In the genomic region with DNA sequence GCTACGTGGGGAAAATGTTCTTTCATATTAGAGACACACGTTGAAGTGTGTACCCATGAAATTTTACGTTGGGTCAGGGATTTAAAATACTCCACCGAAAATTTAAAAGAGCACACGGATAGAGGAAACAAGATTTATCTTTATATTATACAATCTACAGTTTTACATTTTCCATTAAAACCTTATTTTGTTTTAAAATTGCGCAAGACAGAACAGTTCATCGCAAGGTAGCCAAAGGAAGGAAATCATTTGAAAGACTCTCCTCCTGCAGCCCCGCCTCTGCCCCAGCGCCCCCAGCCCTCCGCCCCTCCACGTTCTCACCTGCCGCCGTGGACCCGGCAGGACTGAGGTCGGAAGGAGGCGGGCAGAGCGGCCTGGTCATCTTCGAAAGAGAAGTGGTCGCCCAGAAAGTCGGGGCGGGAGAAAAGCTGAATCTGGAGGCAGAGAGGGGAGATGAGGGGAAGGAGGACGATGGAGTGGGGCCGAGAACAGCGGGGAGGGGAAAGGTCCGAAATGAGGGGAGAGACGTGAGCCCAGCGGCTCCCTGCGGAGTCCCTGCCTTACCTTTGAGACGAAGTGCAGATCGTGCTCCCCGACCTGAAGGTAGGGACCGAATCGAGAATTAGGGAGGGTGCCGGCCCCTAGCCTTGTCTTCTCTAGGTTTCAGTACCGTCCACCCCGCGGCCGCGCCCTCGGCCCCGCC, we compare ENCODE assay signal across 7 cellular contexts. TPM values are rescaled to one million over a fixed set of nuclear protein-coding genes. Genes with fewer than 3 reads are reported as not detected.
A peak's percentile ranks its signal among the peaks of the same experiment; 100 is the strongest.
DNase-seq lines count a peak whose midpoint lies in the region; ATAC-seq and TF ChIP-seq lines count a peak whose summit lies in the region.

No MANE protein-coding gene starts in this region.

- no peak overlapping the region for H3K4ac ChIP-seq in trophoblast cell (ENCODE audit: low read depth, low read length)

- peak in 1 of 4 donors; percentile 7 for TF ChIP-seq POLR2A in esophagus squamous epithelium (IDR thresholded peaks at IDR 0.05)

- peak; percentile 51 for ATAC-seq in GM23338
- ATAC-seq in HG03025 (IDR thresholded peaks at IDR 0.05; ENCODE audit: low FRiP score, unreplicated experiment): no peak

- H3K9me2 ChIP-seq in GM23338 (ENCODE audit: insufficient read depth): no peaks in the 10 kb centered on the region

- H3K27ac Mint-ChIP-seq in GM23338: peak overlapping the region; percentile 83

- H3K4me1 ChIP-seq in GM23338 (ENCODE audit: insufficient read depth): peaks cover 16% of the 10 kb centered on the region
- H3K4me1 ChIP-seq in OCI-LY3 (ENCODE audit: low read length): peaks cover 3% of the 10 kb centered on the region; the same call in 1 of the 2 replicates
- H3K4me1 ChIP-seq in esophagus squamous epithelium: peaks cover 3 to 26% (median 5%) of the 10 kb centered on the region in 3 donors
- peaks cover 9 to 10% of the 10 kb centered on the region in 2 experiments for H3K4me1 ChIP-seq in trophoblast cell (ENCODE audit: control insufficient read depth in 1 of 2, insufficient read depth in 2 of 2, low read length in 2 of 2)

- H3K9me3 ChIP-seq in OCI-LY3 (ENCODE audit: insufficient read depth, low read length) (no peaks in the 10 kb centered on the region), esophagus squamous epithelium (no peaks in the 10 kb centered on the region), trophoblast cell (ENCODE audit: insufficient read depth, low read depth, low read length) (no peaks in the 10 kb centered on the region)

- H3K4me1 Mint-ChIP-seq in GM23338: peaks cover 33% of the 10 kb centered on the region

- H2AFZ ChIP-seq in GM23338 (peak overlapping the region; percentile 90), OCI-LY3 (ENCODE audit: low read depth, low read length) (peak overlapping the region; percentile 47; the same call in 1 of the 2 replicates), trophoblast cell (ENCODE audit: insufficient read depth, low read length, poor library complexity) (no peak overlapping the region)

- 2 to 4% methylated on average over 19 to 32 of the region's 41 CpGs for WGBS in esophagus squamous epithelium, 2 donors
- no CpG with 5 or more reads among the region's 41 CpGs for WGBS in trophoblast cell (ENCODE audit: extremely low coverage, insufficient coverage, insufficient read length)

- H4K91ac ChIP-seq in trophoblast cell (ENCODE audit: low read depth, low read length): no peak overlapping the region

- H3K4me2 ChIP-seq in GM23338 (peak overlapping the region; percentile 82), OCI-LY3 (ENCODE audit: low read length) (peak overlapping the region; percentile 96), trophoblast cell (ENCODE audit: low read length) (peak overlapping the region; percentile 84)

- DNase-seq in GM23338 (ENCODE audit: low spot score) (peak; percentile 59), esophagus squamous epithelium (lab: John Stamatoyannopoulos, UW) (no peak), trophoblast cell (no peak), KG1 (lab: John Stamatoyannopoulos, UW) (no peak)
- no peak for DNase-seq in stimulated activated naive CD4-positive, alpha-beta T cell treated with Interleukin-2 at 50 U/mL for 16 hours (lab: John Stamatoyannopoulos, UW)

- no peak overlapping the region for H4K12ac ChIP-seq in trophoblast cell (ENCODE audit: low read depth, low read length)

- intact Hi-C loops in esophagus squamous epithelium (cut with DNase I): no loop called here

- peak overlapping the region; percentile 83 for H3K4me3 ChIP-seq in GM23338
- peak overlapping the region; percentile 78 for H3K4me3 ChIP-seq in OCI-LY3 (ENCODE audit: low read length)
- peak overlapping the region; percentile 30 to 73 (median 53) for H3K4me3 ChIP-seq in esophagus squamous epithelium
- H3K4me3 ChIP-seq in trophoblast cell (ENCODE audit: low read depth, low read length): peak overlapping the region; percentile 66

- H3K79me2 ChIP-seq in GM23338 (replicated peaks; ENCODE audit: insufficient read depth): peaks cover 7% of the 10 kb centered on the region; the same call in 1 of the 2 replicates
- H3K79me2 ChIP-seq in OCI-LY3 (ENCODE audit: low read length): no peaks in the 10 kb centered on the region
- no peaks in the 10 kb centered on the region for H3K79me2 ChIP-seq in trophoblast cell (ENCODE audit: control insufficient read depth, insufficient read depth, low read length, poor library complexity)

- 0 out of 2 replicates have a peak, but pooled peaks cover 3% of the 10 kb centered on the region for H3K27me3 ChIP-seq in GM23338 (ENCODE audit: insufficient read depth)
- H3K27me3 ChIP-seq in OCI-LY3 (ENCODE audit: low read depth, low read length): no peaks in the 10 kb centered on the region
- peaks cover 0 to 52% (median 0%) of the 10 kb centered on the region in 4 donors for H3K27me3 ChIP-seq in esophagus squamous epithelium
- H3K27me3 ChIP-seq in trophoblast cell (ENCODE audit: insufficient read depth, low read length): no peaks in the 10 kb centered on the region

- H2AK5ac ChIP-seq in trophoblast cell (ENCODE audit: low read length): no peak overlapping the region

- H2BK5ac ChIP-seq in trophoblast cell (ENCODE audit: low read depth, low read length, poor library complexity): no peak overlapping the region

- no peaks in the 10 kb centered on the region for H3K79me1 ChIP-seq in trophoblast cell (ENCODE audit: low read length)

- no peaks in the 10 kb centered on the region; the same call in 1 of the 2 replicates for H4K20me1 ChIP-seq in GM23338 (replicated peaks; ENCODE audit: insufficient read depth)
- no peaks in the 10 kb centered on the region for H4K20me1 ChIP-seq in OCI-LY3 (ENCODE audit: insufficient read depth, low read length)

- H2BK12ac ChIP-seq in trophoblast cell (ENCODE audit: low read length): no peak overlapping the region

- H3K23ac ChIP-seq in trophoblast cell (ENCODE audit: low read length): no peak overlapping the region

- peaks cover 8% of the 10 kb centered on the region; the same call in 2 of the 3 replicates for H3K36me3 Mint-ChIP-seq in GM23338 (ENCODE audit: low read depth)

- H4K8ac ChIP-seq in trophoblast cell (ENCODE audit: low read depth, low read length): no peak overlapping the region

- no peak overlapping the region for H2BK120ac ChIP-seq in trophoblast cell (ENCODE audit: insufficient read depth, low read length, poor library complexity)

- no peaks in the 10 kb centered on the region for H3K9me3 Mint-ChIP-seq in GM23338

- peaks cover 10% of the 10 kb centered on the region for H3K27me3 Mint-ChIP-seq in GM23338 (ENCODE audit: insufficient read depth, low read depth, poor library complexity)

- H3K27ac ChIP-seq in GM23338 (ENCODE audit: low read depth): peak overlapping the region; percentile 92
- no peak overlapping the region for H3K27ac ChIP-seq in OCI-LY3 (ENCODE audit: low read length)
- H3K27ac ChIP-seq in esophagus squamous epithelium: peak overlapping the region; percentile 30 to 86 (median 68)
- H3K27ac ChIP-seq in trophoblast cell (ENCODE audit: low read depth, low read length): no peak overlapping the region

- TF ChIP-seq CTCF in GM23338 (conservative IDR thresholded peaks at IDR 0.05; ENCODE audit: low read depth in 2 of 2) (no peak), OCI-LY3 (IDR thresholded peaks at IDR 0.05; ENCODE audit: low read depth, low read length) (no peak), esophagus squamous epithelium (IDR thresholded peaks at IDR 0.05) (no peak)

- H3K36me3 ChIP-seq in GM23338 (ENCODE audit: insufficient read depth) (no peaks in the 10 kb centered on the region), OCI-LY3 (replicated peaks; ENCODE audit: low read depth, low read length) (no peaks in the 10 kb centered on the region), esophagus squamous epithelium (peaks cover 0 to 62% (median 0%) of the 10 kb centered on the region in 3 donors), trophoblast cell (ENCODE audit: control insufficient read depth in 1 of 2, insufficient read depth in 2 of 2, low read length in 2 of 2) (peaks cover 14 to 19% of the 10 kb centered on the region in 2 experiments)

- H3K18ac ChIP-seq in trophoblast cell (ENCODE audit: low read length): no peak overlapping the region

- H3K9ac ChIP-seq in OCI-LY3 (ENCODE audit: low read length): peak overlapping the region; percentile 35
- H3K9ac ChIP-seq in trophoblast cell (ENCODE audit: low read length): no peak overlapping the region

- H3K4me3 Mint-ChIP-seq in GM23338: peak overlapping the region; percentile 83

- H3K14ac ChIP-seq in trophoblast cell (ENCODE audit: low read length): no peak overlapping the region

- peaks cover 9% of the 10 kb centered on the region; the same call in 1 of the 2 replicates for H3F3A ChIP-seq in GM23338 (replicated peaks; ENCODE audit: low read depth)

TF ChIP-seq in GM23338, 12 proteins besides CTCF, POLR2A, EP300 and RAD21 (continues in another document):
- TF ChIP-seq ZNF331 (CRISPR knock-in tag; IDR thresholded peaks at IDR 0.05; ENCODE audit: low read depth): no peak
- peak; percentile 61; the same call in 1 of the 2 replicates for TF ChIP-seq POLR2AphosphoS5 (IDR thresholded peaks at IDR 0.05; ENCODE audit: low read depth)
- no peak for TF ChIP-seq JUNB (IDR thresholded peaks at IDR 0.05; ENCODE audit: unreplicated experiment)

RNA-seq across cellular contexts. Expression of a gene that starts 18.0 kb away (rescaled TPM):
- total RNA-seq in GM23338 (2014; rRNA removed; shearing (Covaris generic)): 10.0 and 18.4 TPM in 2 replicates
- polyA plus RNA-seq in GM23338 (2016; fragmentation: Nextera tagmentation; extraction: Ambion mirVana): 17.6 and 19.4 TPM in 2 replicates
- 100 to 1,000 TPM in 3 of 4 donors, 10 to 100 TPM in 1; 35.8 to 305 (median 122) TPM for total RNA-seq in esophagus squamous epithelium
- polyA plus RNA-seq in trophoblast cell (2013): 30.0 and 35.3 TPM in 2 replicates

RNA-seq across cellular contexts. Expression of a gene that starts 18.2 kb away (rescaled TPM):
- not detected in 2 replicates for total RNA-seq in GM23338 (2014; rRNA removed; shearing (Covaris generic))
- polyA plus RNA-seq in GM23338 (2016; fragmentation: Nextera tagmentation; extraction: Ambion mirVana): 7.3 and 9.6 TPM in 2 replicates
- 10 to 100 TPM in 2 of 4 donors, 1 to 10 TPM in 2; 1.9 to 22.1 (median 9.4) TPM for total RNA-seq in esophagus squamous epithelium
- polyA plus RNA-seq in trophoblast cell (2013): 2.0 and 2.4 TPM in 2 replicates

RNA-seq across cellular contexts. Expression of a gene that starts 29.5 kb away (rescaled TPM):
- 8.0 and 9.4 TPM in 2 replicates for total RNA-seq in GM23338 (2014; rRNA removed; shearing (Covaris generic))
- polyA plus RNA-seq in GM23338 (2016; fragmentation: Nextera tagmentation; extraction: Ambion mirVana): 7.3 and 8.3 TPM in 2 replicates
- total RNA-seq in esophagus squamous epithelium: 1 to 10 TPM; 3.2 to 9.2 (median 3.7) TPM
- polyA plus RNA-seq in trophoblast cell (2013): 8.1 and 8.5 TPM in 2 replicates

RNA-seq across cellular contexts. Expression of a gene that starts 36.6 kb away (rescaled TPM):
- total RNA-seq in GM23338 (2014; rRNA removed; shearing (Covaris generic)): not detected in 2 replicates
- not detected in 2 replicates for polyA plus RNA-seq in GM23338 (2016; fragmentation: Nextera tagmentation; extraction: Ambion mirVana)
- under 1 TPM in 2 of 4 donors, not detected in 2; 0.26 to 0.95 TPM for total RNA-seq in esophagus squamous epithelium
- not detected in 2 replicates for polyA plus RNA-seq in trophoblast cell (2013)

RNA-seq across cellular contexts. Expression of a gene that starts 56.0 kb away (rescaled TPM):
- 28.9 and 30.9 TPM in 2 replicates for total RNA-seq in GM23338 (2014; rRNA removed; shearing (Covaris generic))
- 370 and 378 TPM in 2 replicates for polyA plus RNA-seq in GM23338 (2016; fragmentation: Nextera tagmentation; extraction: Ambion mirVana)
- 100 to 1,000 TPM in 2 of 4 donors, 10 to 100 TPM in 2; 76.9 to 163 (median 106) TPM for total RNA-seq in esophagus squamous epithelium
- 179 and 184 TPM in 2 replicates for polyA plus RNA-seq in trophoblast cell (2013)

Comparison
In these comparisons a context has a peak if more than half of its experiments do, and no peak if none do; other contexts are left out.
1. H3K27ac ChIP-seq: peak in GM23338 (single experiment) and esophagus squamous epithelium (4 of 4); none in OCI-LY3 (single experiment) and trophoblast cell (single experiment).
2. Peak in every context shown above with its lines, with median percentiles within 50 percentile points of each other: H3K4me2 ChIP-seq and H3K4me3 ChIP-seq.